ENCODE assay signal across 3 cellular contexts in the genomic region with DNA sequence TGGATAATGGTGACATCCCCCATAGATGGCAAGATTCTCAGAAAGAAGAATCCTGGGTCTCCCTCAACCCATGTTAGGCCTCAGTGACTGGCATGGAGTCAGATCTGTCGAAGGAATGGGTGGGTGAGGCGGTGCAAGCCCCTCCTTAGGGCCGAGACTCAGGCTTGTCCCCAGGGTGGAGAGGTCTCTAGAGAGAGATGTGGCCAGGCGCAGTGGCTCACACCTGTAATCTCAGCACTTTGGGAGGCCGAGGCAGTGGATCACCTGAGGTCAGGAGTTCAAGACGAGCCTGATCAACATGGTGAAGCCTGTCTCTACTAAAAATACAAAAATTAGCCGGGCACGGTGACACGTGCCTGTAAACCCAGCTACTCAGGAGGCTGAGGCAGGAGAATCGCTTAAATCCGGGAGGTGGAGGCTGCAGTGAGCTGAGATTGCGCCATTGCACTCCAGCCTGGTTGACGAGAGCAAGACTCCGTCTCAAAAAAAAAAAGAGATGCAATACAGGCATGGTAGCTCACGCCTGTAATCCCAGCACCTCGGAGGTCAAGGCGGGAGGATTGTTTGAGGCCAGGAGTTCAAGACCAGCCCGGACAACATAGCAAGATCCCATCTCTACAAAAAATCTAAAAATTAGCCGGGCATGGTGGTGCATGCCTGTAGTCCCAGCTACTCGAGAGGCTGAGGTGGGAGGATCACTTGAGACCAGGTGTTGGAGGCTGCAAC.
A peak's percentile ranks its signal among the peaks of the same experiment; 100 is the strongest.
TF ChIP-seq lines count a peak whose summit lies in the region.
"Not testable (repeated sequence)": the region's sequence is repeated elsewhere in the genome, so short reads cannot be mapped to it uniquely, and the experiment has no call there.

No MANE protein-coding gene starts in this region.

TF ChIP-seq in A549, 52 proteins besides CTCF, POLR2A, EP300 and RAD21:
- TF ChIP-seq CEBPB (IDR thresholded peaks at IDR 0.05) = peak in 1 of 2 experiments; percentile 9; a peak in 1 of 4 replicates

TF ChIP-seq in HEK293, 187 proteins besides CTCF, POLR2A, EP300 and RAD21:
- peak; percentile 51; the same call in 1 of the 2 replicates for TF ChIP-seq ZNF121 (tag by site-specific recombination; IDR thresholded peaks at IDR 0.05)

TF ChIP-seq in K562, 482 proteins besides CTCF, POLR2A, EP300 and RAD21:
- TF ChIP-seq ADNP (tag; IDR thresholded peaks at IDR 0.05) (0 out of 2 replicates have a peak, but pooled peaks have one; percentile 13), NR2C2 (CRISPR knock-in tag; IDR thresholded peaks at IDR 0.05) (0 out of 2 replicates have a peak, but pooled peaks have one; percentile 42), KDM1A (IDR thresholded peaks at IDR 0.05) (peak in 1 of 2 experiments; percentile 14; a peak in 1 of 4 replicates), CEBPB (tag; IDR thresholded peaks at IDR 0.05) (peak; percentile 65), ZNF121 (CRISPR knock-in tag; conservative IDR thresholded peaks at IDR 0.05) (peak; percentile 61; the same call in 1 of the 2 replicates), CEBPG (CRISPR knock-in tag; IDR thresholded peaks at IDR 0.05) (0 out of 2 replicates have a peak, but pooled peaks have one; percentile 28), CEBPG (tag; conservative IDR thresholded peaks at IDR 0.05 in 1 of 2, IDR thresholded peaks at IDR 0.05 in 1 of 2) (0 out of 4 replicates have a peak, but pooled peaks of 1 of the 2 experiments have one; percentile 28)
- TF ChIP-seq NR2C2 (tag; IDR thresholded peaks at IDR 0.05) = not testable (repeated sequence)
